In genomic region chr5:34869256-34869655, GRCh38 we compare ENCODE assay signal across 24 cellular contexts. TPM values are rescaled to one million over a fixed set of nuclear protein-coding genes. Genes with fewer than 3 reads are reported as not detected.
"Had no signal": no experiment of that assay in that cellular context is flagged by ENCODE, and none has a peak within 500 bp of the region (broad histone marks: within the 10 kb centered on the region; RNA-seq: fewer than 3 reads in every experiment).

No MANE protein-coding gene starts in this region.

- H3K27ac ChIP-seq: foreskin keratinocyte, hepatocyte, right atrium auricular region, spleen, tibial nerve, VCaP had no signal

- H3K36me3 ChIP-seq: right atrium auricular region, spleen, tibial nerve had no signal

- H3K9me3 ChIP-seq: right atrium auricular region, spleen, tibial nerve had no signal

- H3K4me1 ChIP-seq: foreskin keratinocyte, right atrium auricular region had no signal

- H3K4me3 ChIP-seq: hepatocyte, right atrium auricular region, spleen, tibial nerve had no signal

- DNase-seq: activated CD4-positive, alpha-beta memory T cell treated with anti-CD3 and anti-CD28 coated beads, Interleukin-2, amount 10 ng/mL, durations not matched to agents 7 days and 5 days; activated CD4-positive, alpha-beta T cell treated with anti-CD3 and anti-CD28 coated beads, Interleukin-2, amount 10 ng/mL, durations not matched to agents 24 days and 14 days; activated effector memory CD4-positive, alpha-beta T cell treated with Interleukin-2 at 50 U/mL for 16 hours; activated naive CD4-positive, alpha-beta T cell treated with anti-CD3 and anti-CD28 coated beads for 36 hours; activated naive CD8-positive, alpha-beta T cell treated with anti-CD3 and anti-CD28 coated beads, Interleukin-2, amount 10 ng/mL, durations not matched to agents 7 days and 5 days; activated T-cell treated with anti-CD3 and anti-CD28 coated beads, Interleukin-2, amount 50 U/mL, for 72 hours; amniotic stem cell; cerebellar nuclear complex; effector CD8-positive, alpha-beta T cell; foreskin keratinocyte; glutamatergic neuron; immature natural killer cell; kidney glomerular epithelial cell; naive B cell; occipital lobe; spleen; stimulated activated CD4-positive, alpha-beta T cell treated with anti-CD3 and anti-CD28 coated beads, Interleukin-4, amount 100 ng/mL, for 24 hours; stimulated activated naive CD4-positive, alpha-beta T cell treated with Interleukin-2 at 50 U/mL for 16 hours; T-cell had no signal

- H2AFZ ChIP-seq: hepatocyte had no signal

- H3K4me2 ChIP-seq: hepatocyte had no signal

- ATAC-seq: activated CD4-positive, CD25-positive, alpha-beta regulatory T cell treated with anti-CD3 and anti-CD28 coated beads, Interleukin-2, amount 50 U/mL, for 24 hours; activated T-cell treated with anti-CD3 and anti-CD28 coated beads, Interleukin-2, amount 50 U/mL, for 72 hours; foreskin keratinocyte; T-cell had no signal

- H3K79me2 ChIP-seq: hepatocyte had no signal

- H3K27me3 ChIP-seq: foreskin keratinocyte, hepatocyte, right atrium auricular region, spleen, tibial nerve had no signal

RNA-seq across cellular contexts. Expression of gene TTC23L, which starts 30.3 kb away (rescaled TPM):
- total RNA-seq: activated CD4-positive, alpha-beta memory T cell treated with anti-CD3 and anti-CD28 coated beads, Interleukin-2, amount 10 ng/mL, durations not matched to agents 7 days and 5 days; activated CD4-positive, alpha-beta T cell treated with anti-CD3 and anti-CD28 coated beads, Interleukin-2, amount 10 ng/mL, durations not matched to agents 24 days and 14 days; activated naive CD8-positive, alpha-beta T cell treated with anti-CD3 and anti-CD28 coated beads, Interleukin-2, amount 10 ng/mL, durations not matched to agents 7 days and 5 days had no signal
- polyA plus RNA-seq: foreskin keratinocyte, hepatocyte, immature natural killer cell had no signal
